8 cellular contexts compared by ENCODE assay signal in the genomic region with DNA sequence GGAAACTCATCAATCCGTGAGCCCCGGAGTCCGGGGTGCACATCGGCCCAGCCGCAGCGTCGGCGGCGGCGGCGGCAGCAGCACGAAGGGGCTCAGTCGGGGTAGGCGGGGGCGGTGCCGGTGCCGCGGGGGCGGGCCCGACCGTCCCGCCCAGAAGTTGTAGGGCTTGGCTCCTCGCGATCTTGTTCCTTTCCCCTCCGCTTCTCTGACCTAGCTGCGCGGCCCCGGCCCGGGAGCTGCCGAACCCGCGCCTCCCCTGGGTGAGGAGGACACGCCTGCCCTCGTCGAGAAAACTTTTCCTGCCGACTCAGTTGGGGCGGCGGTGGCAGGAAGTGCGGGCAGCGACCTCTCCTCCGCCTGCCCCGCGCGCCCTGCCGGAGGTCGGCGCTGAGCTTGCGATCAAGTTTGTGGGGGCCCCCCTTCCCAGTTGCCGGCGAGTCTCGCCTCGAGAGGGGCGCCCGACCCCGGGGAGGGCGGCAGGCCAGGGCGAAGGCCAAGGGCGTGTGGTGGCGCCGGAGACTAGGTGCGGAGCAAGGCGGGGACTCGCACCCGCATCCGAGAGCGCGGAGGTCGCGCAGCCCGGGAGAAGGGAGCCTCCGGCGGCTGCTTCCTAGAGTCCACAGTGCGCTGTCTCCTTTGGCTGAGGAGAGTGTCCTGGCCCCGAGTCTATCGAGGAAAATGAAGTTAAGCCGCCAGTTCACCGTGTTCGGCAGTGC. TPM values are rescaled to one million over a fixed set of nuclear protein-coding genes. Genes with fewer than 3 reads are reported as not detected.
DNase-seq lines count a peak whose midpoint lies in the region; ATAC-seq and TF ChIP-seq lines count a peak whose summit lies in the region.

A gene (plus strand): TSS at position 188 of the 716 bp plus-strand sequence. CDS start 491 bp downstream, at position 679.

- H3K4me2 ChIP-seq in OCI-LY3 (ENCODE audit: low read length): peak within 1 kb of the TSS; percentile 90

- H3K27me3 ChIP-seq in OCI-LY3 (ENCODE audit: low read depth, low read length) (no peaks in the 10 kb centered on the region), esophagus (ENCODE audit: control insufficient read depth in 1 of 2, insufficient read depth in 2 of 2, low read length in 2 of 2) (no peaks in the 10 kb centered on the region)

- no peaks in the 10 kb centered on the region for H3K27me3 Mint-ChIP-seq in activated T-cell treated with anti-CD3 and anti-CD28 coated beads, Interleukin-2, amount 50 U/mL, for 24 hours

- 0 to 1% methylated on average over 59 to 78 of the region's 78 CpGs for WGBS in esophagus, 2 donors

- no peaks in the 10 kb centered on the region for H3K9me3 Mint-ChIP-seq in activated T-cell treated with anti-CD3 and anti-CD28 coated beads, Interleukin-2, amount 50 U/mL, for 24 hours
- no peaks in the 10 kb centered on the region for H3K9me3 Mint-ChIP-seq in stimulated activated effector memory CD8-positive, alpha-beta T cell treated with anti-CD3 and anti-CD28 coated beads, Interleukin-12 subunit alpha, Interleukin-12 subunit beta, amount 100 ng/mL, for 72 hours

- H3K4me3 ChIP-seq in OCI-LY3 (ENCODE audit: low read length) (peak within 1 kb of the TSS; percentile 99), esophagus (ENCODE audit: low read depth in 1 of 2, low read length in 2 of 2) (peak within 1 kb of the TSS; percentile 85)

- TF ChIP-seq CTCF in C4-2B (conservative IDR thresholded peaks at IDR 0.05): no peak
- 0 out of 2 replicates have a peak, but pooled peaks have one; percentile 13 for TF ChIP-seq CTCF in OCI-LY3 (IDR thresholded peaks at IDR 0.05; ENCODE audit: low read depth, low read length)

- peak within 1 kb of the TSS; percentile 81 for H3K27ac ChIP-seq in C4-2B
- H3K27ac ChIP-seq in OCI-LY3 (ENCODE audit: low read length): peak within 1 kb of the TSS; percentile 100
- H3K27ac ChIP-seq in esophagus (ENCODE audit: low read depth in 2 of 2, low read length in 1 of 2): peak within 1 kb of the TSS; percentile 98

- ATAC-seq in GM19372 (IDR thresholded peaks at IDR 0.05; ENCODE audit: low read depth, unreplicated experiment) (peak; percentile 43), HG03520 (IDR thresholded peaks at IDR 0.05; ENCODE audit: unreplicated experiment) (peak; percentile 45)
- ATAC-seq in stimulated activated effector memory CD8-positive, alpha-beta T cell treated with anti-CD3 and anti-CD28 coated beads, Interleukin-12 subunit alpha, Interleukin-12 subunit beta, amount 100 ng/mL, for 72 hours: peak; percentile 75

- peaks cover 51% of the 10 kb centered on the region for H3K79me2 ChIP-seq in OCI-LY3 (ENCODE audit: low read length)

- no peaks in the 10 kb centered on the region for H3K36me3 ChIP-seq in OCI-LY3 (replicated peaks; ENCODE audit: low read depth, low read length)
- no peaks in the 10 kb centered on the region for H3K36me3 ChIP-seq in esophagus (ENCODE audit: control insufficient read depth in 2 of 2, insufficient read depth in 2 of 2, low read length in 1 of 2)

- H3K4me3 Mint-ChIP-seq in activated T-cell treated with anti-CD3 and anti-CD28 coated beads, Interleukin-2, amount 50 U/mL, for 24 hours: peak within 1 kb of the TSS; percentile 91
- peak within 1 kb of the TSS; percentile 83 for H3K4me3 Mint-ChIP-seq in stimulated activated effector memory CD8-positive, alpha-beta T cell treated with anti-CD3 and anti-CD28 coated beads, Interleukin-12 subunit alpha, Interleukin-12 subunit beta, amount 100 ng/mL, for 72 hours

- H3K9me3 ChIP-seq in OCI-LY3 (ENCODE audit: insufficient read depth, low read length) (peaks cover 9% of the 10 kb centered on the region; the same call in 1 of the 2 replicates), esophagus (ENCODE audit: control insufficient read depth in 2 of 2, insufficient read depth in 1 of 2, low read depth in 1 of 2, low read length in 1 of 2) (no peaks in the 10 kb centered on the region)

- H3K36me3 Mint-ChIP-seq in activated T-cell treated with anti-CD3 and anti-CD28 coated beads, Interleukin-2, amount 50 U/mL, for 24 hours (ENCODE audit: low read depth): peaks cover 34% of the 10 kb centered on the region
- peaks cover 14% of the 10 kb centered on the region for H3K36me3 Mint-ChIP-seq in stimulated activated effector memory CD8-positive, alpha-beta T cell treated with anti-CD3 and anti-CD28 coated beads, Interleukin-12 subunit alpha, Interleukin-12 subunit beta, amount 100 ng/mL, for 72 hours

- peak within 1 kb of the TSS; percentile 98 for H3K27ac Mint-ChIP-seq in activated T-cell treated with anti-CD3 and anti-CD28 coated beads, Interleukin-2, amount 50 U/mL, for 24 hours
- peak within 1 kb of the TSS; percentile 90 for H3K27ac Mint-ChIP-seq in stimulated activated effector memory CD8-positive, alpha-beta T cell treated with anti-CD3 and anti-CD28 coated beads, Interleukin-12 subunit alpha, Interleukin-12 subunit beta, amount 100 ng/mL, for 72 hours

- H2AFZ ChIP-seq in OCI-LY3 (ENCODE audit: low read depth, low read length): peak within 1 kb of the TSS; percentile 91

- peak; percentile 86 for DNase-seq in activated T-cell treated with anti-CD3 and anti-CD28 coated beads, Interleukin-2, amount 50 U/mL, for 24 hours
- DNase-seq in myocyte (ENCODE audit: low read depth): peak; percentile 78
- DNase-seq in stimulated activated effector memory CD8-positive, alpha-beta T cell treated with anti-CD3 and anti-CD28 coated beads, Interleukin-12 subunit alpha, Interleukin-12 subunit beta, amount 100 ng/mL, for 72 hours (ENCODE audit: low spot score in 2 of 2): peak in 1 of 2 donors; percentile 60

- peaks cover 44% of the 10 kb centered on the region for H3K4me1 Mint-ChIP-seq in activated T-cell treated with anti-CD3 and anti-CD28 coated beads, Interleukin-2, amount 50 U/mL, for 24 hours (ENCODE audit: low read depth)
- peaks cover 47% of the 10 kb centered on the region for H3K4me1 Mint-ChIP-seq in stimulated activated effector memory CD8-positive, alpha-beta T cell treated with anti-CD3 and anti-CD28 coated beads, Interleukin-12 subunit alpha, Interleukin-12 subunit beta, amount 100 ng/mL, for 72 hours

- H3K9ac ChIP-seq in OCI-LY3 (ENCODE audit: low read length): peak within 1 kb of the TSS; percentile 95

- H3K4me1 ChIP-seq in OCI-LY3 (ENCODE audit: low read length) (peaks cover 31% of the 10 kb centered on the region), esophagus (ENCODE audit: control insufficient read depth in 2 of 2, insufficient read depth in 2 of 2, low read length in 1 of 2) (peaks cover 4 to 5% of the 10 kb centered on the region in 2 donors)

- peaks cover 4% of the 10 kb centered on the region; the same call in 1 of the 2 replicates for H4K20me1 ChIP-seq in OCI-LY3 (ENCODE audit: insufficient read depth, low read length)

RNA-seq across cellular contexts. Expression of the gene that starts here (rescaled TPM):
- 1 to 10 TPM; 4.9 to 6.5 TPM for polyA plus RNA-seq in esophagus
- 84.9 and 92.2 TPM in 2 replicates for total RNA-seq in myocyte
- polyA plus RNA-seq in myocyte (2012): 29.3 TPM
